ENCODE assay signal across 18 cellular contexts in genomic region chr7:90568213-90568612, GRCh38. TPM values are rescaled to one million over a fixed set of nuclear protein-coding genes. Genes with fewer than 3 reads are reported as not detected.
DNase-seq lines count a peak whose midpoint lies in the region; ATAC-seq, FAIRE-seq and TF ChIP-seq lines count a peak whose summit lies in the region.
"Had no signal": no experiment of that assay in that cellular context is flagged by ENCODE, and none has a peak within 500 bp of the region (broad histone marks: within the 10 kb centered on the region; RNA-seq: fewer than 3 reads in every experiment).

No MANE protein-coding gene starts in this region.

- H3K36me3 ChIP-seq in HEK293 (ENCODE audit: control insufficient read depth in 2 of 2, insufficient read depth in 1 of 2, low read length in 2 of 2) (no peaks in the 10 kb centered on the region), K562 (ENCODE audit: control insufficient read depth, insufficient read depth, low read length) (no peaks in the 10 kb centered on the region), osteoblast (ENCODE audit: insufficient read depth, low read length) (no peaks in the 10 kb centered on the region), colonic mucosa (no peaks in the 10 kb centered on the region)
- H3K36me3 ChIP-seq: SJCRH30 had no signal

- no peaks in the 10 kb centered on the region for H3K27me3 ChIP-seq in K562 (ENCODE audit: control insufficient read depth in 2 of 2, insufficient read depth in 2 of 2, low read length in 2 of 2)
- H3K27me3 ChIP-seq in osteoblast (ENCODE audit: insufficient read depth, low read length): no peaks in the 10 kb centered on the region
- H3K27me3 ChIP-seq in colonic mucosa: no peaks in the 10 kb centered on the region
- H3K27me3 ChIP-seq: SJCRH30 had no signal

- no peaks in the 10 kb centered on the region for H3K9me3 ChIP-seq in HEK293 (ENCODE audit: control insufficient read depth, insufficient read depth, low read depth, low read length)
- no peaks in the 10 kb centered on the region for H3K9me3 ChIP-seq in K562 (replicated peaks; ENCODE audit: control insufficient read depth, insufficient read depth, low read depth, low read length)
- no peaks in the 10 kb centered on the region for H3K9me3 ChIP-seq in osteoblast (ENCODE audit: low read depth, low read length)
- no peaks in the 10 kb centered on the region for H3K9me3 ChIP-seq in colonic mucosa
- H3K9me3 ChIP-seq: SJCRH30 had no signal

- no peak for ATAC-seq in K562
- no peak for ATAC-seq in GM19035 (IDR thresholded peaks at IDR 0.05; ENCODE audit: unreplicated experiment)
- ATAC-seq in GM18907 (IDR thresholded peaks at IDR 0.05; ENCODE audit: unreplicated experiment): no peak
- ATAC-seq: activated CD8-positive, alpha-beta memory T cell treated with anti-CD3 and anti-CD28 coated beads, Interleukin-2, amount 10 ng/mL, durations not matched to agents 7 days and 5 days; stimulated activated memory B cell treated with anti-CD40 and anti-IgM and Interleukin-4, amounts not matched to agents 10 μg/mL and 1 μg/mL and 100 μg/mL, for 72 hours had no signal

- TF ChIP-seq RAD21 in K562 (CRISPR knock-in tag; conservative IDR thresholded peaks at IDR 0.05 in 1 of 2, IDR thresholded peaks at IDR 0.05 in 1 of 2): no peak

- WGBS in K562 (ENCODE audit: insufficient coverage, low coverage, missing lambda C conversion rate): 0% methylated on average over 4 of the region's 4 CpGs

- H4K20me1 ChIP-seq in K562 (replicated peaks; ENCODE audit: control insufficient read depth, insufficient read depth, low read length) (no peaks in the 10 kb centered on the region), osteoblast (ENCODE audit: insufficient read depth, low read length) (no peaks in the 10 kb centered on the region)

- no peak for TF ChIP-seq CTCF in HEK293 (tag by site-specific recombination; IDR thresholded peaks at IDR 0.05)
- no peak for TF ChIP-seq CTCF in K562 (IDR thresholded peaks at IDR 0.05 in 2 of 3, conservative IDR thresholded peaks at IDR 0.05 in 1 of 3; ENCODE audit: insufficient read depth in 2 of 3, low read depth in 1 of 3, low read length in 3 of 3)
- TF ChIP-seq CTCF in osteoblast (IDR thresholded peaks at IDR 0.05; ENCODE audit: extremely low read depth, low read depth, low read length): no peak
- no peak for TF ChIP-seq CTCF in colonic mucosa (IDR thresholded peaks at IDR 0.05)

- H2AFZ ChIP-seq in K562 (ENCODE audit: low read depth, low read length): no peak overlapping the region
- H2AFZ ChIP-seq in osteoblast (ENCODE audit: low read length): peak overlapping the region; percentile 60

- TF ChIP-seq POLR2A in K562 (conservative IDR thresholded peaks at IDR 0.05): no peak

- in situ Hi-C loops in K562 (cut with MboI): no loop called here

- no peaks in the 10 kb centered on the region for H3K79me2 ChIP-seq in K562 (ENCODE audit: control insufficient read depth, insufficient read depth, low read length)
- no peaks in the 10 kb centered on the region for H3K79me2 ChIP-seq in osteoblast (ENCODE audit: insufficient read depth, low read length)

- intact Hi-C loops in K562 (cut with micrococcal nuclease) (no loop called here), colonic mucosa (cut with DNase I) (no loop called here)

- BruUV-seq in K562 (replicated peaks; lab: Mats Ljungman, UMichigan): no TSS peak

- H3K9ac ChIP-seq in K562 (ENCODE audit: insufficient read depth in 1 of 2, low read depth in 2 of 2, low read length in 2 of 2): no peak overlapping the region
- no peak overlapping the region for H3K9ac ChIP-seq in colonic mucosa (ENCODE audit: low read depth in 2 of 2, low read length in 2 of 2)

- FAIRE-seq in K562 (lab: Jason Lieb, UNC): no peak

- DNase-seq in NOMO-1 treated with DMSO at 0.1 percent for 48 hours (lab: John Stamatoyannopoulos, UW; ENCODE audit: unreplicated experiment) (peak; percentile 97), K562 (ENCODE audit: extremely low read depth in 1 of 4, low spot score in 3 of 4) (no peak), osteoblast (ENCODE audit: insufficient read length, low spot score, missing footprints) (no peak), colonic mucosa (no peak), OCI-M2 (lab: John Stamatoyannopoulos, UW; ENCODE audit: unreplicated experiment) (no peak)
- DNase-seq: activated CD4-positive, CD25-positive, alpha-beta regulatory T cell treated with anti-CD3 and anti-CD28 coated beads, Interleukin-2, amount 50 U/mL, for 72 hours; activated CD8-positive, alpha-beta memory T cell treated with anti-CD3 and anti-CD28 coated beads, Interleukin-2, amount 10 ng/mL, durations not matched to agents 7 days and 5 days; AML-193; endodermal cell; GDM1; MM.1S; NCI-H2029; NCI-H446; SJCRH30 had no signal

- H3K4me1 ChIP-seq in HEK293 (ENCODE audit: control insufficient read depth, insufficient read depth, low read length): 0 out of 2 replicates have a peak, but pooled peaks cover 2% of the 10 kb centered on the region
- H3K4me1 ChIP-seq in K562 (replicated peaks in 1 of 2; ENCODE audit: control insufficient read depth in 2 of 2, insufficient read depth in 2 of 2, low read length in 2 of 2): no peaks in the 10 kb centered on the region
- peaks cover 8% of the 10 kb centered on the region for H3K4me1 ChIP-seq in osteoblast (ENCODE audit: insufficient read depth, low read length)
- no peaks in the 10 kb centered on the region for H3K4me1 ChIP-seq in colonic mucosa
- H3K4me1 ChIP-seq: SJCRH30 had no signal

- no peak overlapping the region for H3K4me2 ChIP-seq in K562 (ENCODE audit: insufficient read depth, low read length)
- H3K4me2 ChIP-seq in osteoblast (ENCODE audit: insufficient read depth, low read length): peak overlapping the region; percentile 46

- H3K4me3 ChIP-seq in HEK293 (ENCODE audit: low read depth, low read length) (no peak overlapping the region), K562 (no peak overlapping the region), osteoblast (ENCODE audit: insufficient read depth, low read length) (no peak overlapping the region), colonic mucosa (no peak overlapping the region)
- H3K4me3 ChIP-seq: SJCRH30 had no signal

- no peak for TF ChIP-seq EP300 in K562 (IDR thresholded peaks at IDR 0.05; ENCODE audit: low read length)

- POLR2A ChIA-PET in HEK293 (lab: Yijun Ruan, JAX) (no interaction called here), K562 (lab: Yijun Ruan, JAX) (no interaction called here)

- CTCF ChIA-PET in HEK293 (lab: Yijun Ruan, JAX): no interaction called here
- CTCF ChIA-PET in K562 (lab: Yijun Ruan, JAX; ENCODE audit: low intra/inter-chr PET ratio): no interaction called here

- H3K9me1 ChIP-seq in K562 (ENCODE audit: control insufficient read depth, insufficient read depth, low read length): no peaks in the 10 kb centered on the region

- H3K27ac ChIP-seq in HEK293 (ENCODE audit: extremely low read depth, low read depth, low read length) (no peak overlapping the region), K562 (ENCODE audit: extremely low read depth, low read depth, low read length) (no peak overlapping the region), osteoblast (ENCODE audit: low read depth, low read length) (no peak overlapping the region), colonic mucosa (no peak overlapping the region)
- H3K27ac ChIP-seq: SJCRH30 had no signal

TF ChIP-seq in HEK293, 187 proteins besides CTCF, POLR2A, EP300 and RAD21 (continues in another document):
- TF ChIP-seq ZNF623 (tag by site-specific recombination; IDR thresholded peaks at IDR 0.05) (no peak), ZNF169 (tag by site-specific recombination; IDR thresholded peaks at IDR 0.05) (no peak), ZNF670 (tag by site-specific recombination; IDR thresholded peaks at IDR 0.05; ENCODE audit: low read depth) (no peak)

TF ChIP-seq in K562, 482 proteins besides CTCF, POLR2A, EP300 and RAD21 (continues in another document):
- TF ChIP-seq ZBED1 (IDR thresholded peaks at IDR 0.05) (no peak), SMARCE1 (IDR thresholded peaks at IDR 0.05) (no peak), MTA1 (IDR thresholded peaks at IDR 0.05; ENCODE audit: borderline replicate concordance) (no peak), GABPB2 (CRISPR knock-in tag; conservative IDR thresholded peaks at IDR 0.05) (no peak)
- TF ChIP-seq, protein P1, sequence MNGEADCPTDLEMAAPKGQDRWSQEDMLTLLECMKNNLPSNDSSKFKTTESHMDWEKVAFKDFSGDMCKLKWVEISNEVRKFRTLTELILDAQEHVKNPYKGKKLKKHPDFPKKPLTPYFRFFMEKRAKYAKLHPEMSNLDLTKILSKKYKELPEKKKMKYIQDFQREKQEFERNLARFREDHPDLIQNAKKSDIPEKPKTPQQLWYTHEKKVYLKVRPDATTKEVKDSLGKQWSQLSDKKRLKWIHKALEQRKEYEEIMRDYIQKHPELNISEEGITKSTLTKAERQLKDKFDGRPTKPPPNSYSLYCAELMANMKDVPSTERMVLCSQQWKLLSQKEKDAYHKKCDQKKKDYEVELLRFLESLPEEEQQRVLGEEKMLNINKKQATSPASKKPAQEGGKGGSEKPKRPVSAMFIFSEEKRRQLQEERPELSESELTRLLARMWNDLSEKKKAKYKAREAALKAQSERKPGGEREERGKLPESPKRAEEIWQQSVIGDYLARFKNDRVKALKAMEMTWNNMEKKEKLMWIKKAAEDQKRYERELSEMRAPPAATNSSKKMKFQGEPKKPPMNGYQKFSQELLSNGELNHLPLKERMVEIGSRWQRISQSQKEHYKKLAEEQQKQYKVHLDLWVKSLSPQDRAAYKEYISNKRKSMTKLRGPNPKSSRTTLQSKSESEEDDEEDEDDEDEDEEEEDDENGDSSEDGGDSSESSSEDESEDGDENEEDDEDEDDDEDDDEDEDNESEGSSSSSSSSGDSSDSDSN (IDR thresholded peaks at IDR 0.05; ENCODE audit: borderline replicate concordance in 1 of 2, low read depth in 2 of 2, low read length in 2 of 2): no peak

RNA-seq across cellular contexts. Expression of gene CDK14, which starts 27.9 kb away (rescaled TPM):
- total RNA-seq in K562 (2011; cell fraction: chromatin; rRNA removed; ENCODE audit: low replicate concordance): 4.4 and 6.0 TPM in 2 replicates
- 0.33 and 1.7 TPM in 2 replicates for total RNA-seq in K562 (2011; cell fraction: nucleolus; rRNA removed)
- total RNA-seq in K562 (2011; cell fraction: nucleoplasm; rRNA removed): 3.2 and 3.4 TPM in 2 replicates
- total RNA-seq in K562 (2014; rRNA removed): 0.05 and 0.29 TPM in 2 replicates
- 0.58 and 0.99 TPM in 2 replicates for total RNA-seq in K562 (2014; rRNA removed; fragmentation: Illumina TruSeq; extraction: Trizol)
- 0.29 and 0.34 TPM in 2 replicates for total RNA-seq in K562 (2015; rRNA removed; fragmentation: Illumina TruSeq; extraction: Trizol)
- total RNA-seq in K562 (2021): 0.18 and 0.44 TPM in 2 replicates
- polyA plus RNA-seq in K562 (2011; rRNA removed): 0.23 and 0.91 TPM in 2 replicates
- 0.28 and 0.29 TPM in 2 replicates for polyA plus RNA-seq in K562 (2011; cell fraction: cytosol; rRNA removed)
- 0.48 and 0.51 TPM in 2 replicates for polyA plus RNA-seq in K562 (2011; cell fraction: nucleus; rRNA removed)
- polyA plus RNA-seq in K562 (2012): 0.12 and 0.54 TPM in 2 replicates
- 0.04 and 0.32 TPM in 2 replicates for polyA plus RNA-seq in K562 (2014; fragmentation: Illumina TruSeq; extraction: Trizol)
- under 1 TPM; 0.03 to 0.08 TPM for polyA plus RNA-seq in K562 (2014; fragmentation: Nextera tagmentation; extraction: Ambion mirVana)
- 0.09 and 0.16 TPM in 2 replicates for polyA plus RNA-seq in K562 (2014; rRNA removed)
- polyA minus RNA-seq in K562 (2011; rRNA and poly(A)+ RNA removed): 0.98 and 1.4 TPM in 2 replicates
- 0.64 TPM in 1 of 2 replicates, not detected in the other for polyA minus RNA-seq in K562 (2011; cell fraction: cytosol; rRNA and poly(A)+ RNA removed)
- polyA minus RNA-seq in K562 (2011; cell fraction: nucleus; rRNA and poly(A)+ RNA removed): 1.1 and 1.7 TPM in 2 replicates
- total RNA-seq in osteoblast: 39.1 and 54.8 TPM in 2 replicates
- total RNA-seq in colonic mucosa: 1 to 10 TPM; 1.9 to 4.9 TPM

Comparison
In these comparisons a context has a peak if more than half of its experiments do, and no peak if none do; other contexts are left out.
1. Of the 44 proteins assayed by ChIP-seq in both K562 and HEK293: peak only in K562: none; only in HEK293: ATF2; in both: none; in neither: 43.